ENCODE assay signal across 9 cellular contexts in the genomic region with DNA sequence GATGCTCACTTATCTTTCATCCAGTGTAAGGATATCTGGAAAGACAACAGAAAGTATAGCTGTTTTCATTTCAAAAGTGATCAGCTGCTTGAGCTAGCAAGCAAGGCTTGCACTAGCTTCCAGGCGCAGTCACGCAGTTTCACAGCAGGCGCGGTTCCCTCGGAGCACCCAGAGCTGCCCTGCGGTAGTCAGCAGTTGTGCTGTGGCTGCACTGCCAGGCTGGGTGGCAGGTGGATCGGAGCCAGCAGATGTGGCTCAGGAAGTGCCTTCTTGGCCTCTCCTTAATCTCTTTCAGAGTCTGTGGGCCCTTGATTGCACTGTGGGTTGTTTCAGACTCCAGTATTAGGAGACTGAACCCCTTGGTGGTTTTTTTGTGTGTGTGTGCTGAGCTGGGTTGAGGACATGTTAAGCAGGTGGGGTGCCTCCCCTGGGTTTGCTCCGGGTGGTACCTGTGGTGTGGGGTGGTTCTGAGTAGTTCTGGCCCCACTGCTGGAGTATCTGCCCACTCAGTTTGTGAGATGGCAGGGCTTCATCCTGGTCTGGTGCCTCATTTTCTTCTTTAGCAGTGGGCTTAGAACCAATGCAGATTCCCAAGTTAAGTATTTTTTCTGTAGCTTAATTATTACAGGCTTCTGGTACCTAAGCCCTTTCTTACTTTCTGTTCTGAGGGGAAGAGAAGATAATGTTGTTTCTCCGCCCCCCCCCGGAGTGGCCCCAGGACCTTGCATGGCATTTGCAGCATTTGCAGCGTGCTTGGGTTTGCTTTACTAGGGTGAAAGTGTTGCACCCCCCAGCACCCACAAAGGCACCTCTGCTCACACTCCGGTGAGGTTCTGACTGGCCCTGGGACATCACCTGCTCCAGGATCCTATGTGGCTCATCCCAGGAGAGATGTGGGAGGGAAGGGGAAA. TPM values are rescaled to one million over a fixed set of nuclear protein-coding genes. Genes with fewer than 3 reads are reported as not detected.
DNase-seq lines count a peak whose midpoint lies in the region; ATAC-seq, FAIRE-seq and TF ChIP-seq lines count a peak whose summit lies in the region.
"Had no signal": no experiment of that assay in that cellular context is flagged by ENCODE, and none has a peak within 500 bp of the region (broad histone marks: within the 10 kb centered on the region; RNA-seq: fewer than 3 reads in every experiment).

No MANE protein-coding gene starts in this region.

- peak overlapping the region; percentile 64 for H3K27ac Mint-ChIP-seq in activated T-helper 2 cell treated with anti-CD3 and anti-CD28 coated beads, Interferon-gamma antibody, Interleukin-2, Interleukin-4, amounts not matched to agents 10 μg/mL and 5 μg/mL and 100 μg/mL, durations not matched to agents 14 hours and 24 hours and 36 hours

- H3K36me3 ChIP-seq in psoas muscle (ENCODE audit: insufficient read depth in 1 of 2, low read depth in 1 of 2), result no peaks in the 10 kb centered on the region
- peaks cover 0 to 1% of the 10 kb centered on the region in 2 donors for H3K36me3 ChIP-seq in kidney (ENCODE audit: control insufficient read depth in 1 of 2, insufficient read depth in 2 of 2, low read length in 2 of 2)
- H3K36me3 ChIP-seq in PC-3 (ENCODE audit: low read depth, low read length), result peaks cover 16% of the 10 kb centered on the region; the same call in 1 of the 2 replicates

- peak overlapping the region; percentile 0 for H3K4me3 Mint-ChIP-seq in activated T-helper 2 cell treated with anti-CD3 and anti-CD28 coated beads, Interferon-gamma antibody, Interleukin-2, Interleukin-4, amounts not matched to agents 10 μg/mL and 5 μg/mL and 100 μg/mL, durations not matched to agents 14 hours and 24 hours and 36 hours (ENCODE audit: low read depth)

- DNase-seq in NAMALWA (ENCODE audit: low spot score) (peak; percentile 90), psoas muscle (peak; percentile 50 to 76), islet precursor cell (no peak), kidney (no peak), PC-3 (no peak), medulla oblongata (ENCODE audit: extremely low spot score) (no peak)
- DNase-seq in activated T-helper 2 cell treated with anti-CD3 and anti-CD28 coated beads, Interferon-gamma antibody, Interleukin-2, Interleukin-4, amounts not matched to agents 10 μg/mL and 5 μg/mL and 100 μg/mL, durations not matched to agents 14 hours and 24 hours and 36 hours (ENCODE audit: low spot score), result no peak
- DNase-seq: GOT3 had no signal

- no peaks in the 10 kb centered on the region for H3K9me3 Mint-ChIP-seq in activated T-helper 2 cell treated with anti-CD3 and anti-CD28 coated beads, Interferon-gamma antibody, Interleukin-2, Interleukin-4, amounts not matched to agents 10 μg/mL and 5 μg/mL and 100 μg/mL, durations not matched to agents 14 hours and 24 hours and 36 hours

- no peak overlapping the region for H2AFZ ChIP-seq in PC-3 (ENCODE audit: low read length)

- H3F3A ChIP-seq in PC-3 (ENCODE audit: low read length, unreplicated experiment), result no peaks in the 10 kb centered on the region

- H3K4me2 ChIP-seq in PC-3 (ENCODE audit: low read length), result no peak overlapping the region

- intact Hi-C loops in activated T-helper 2 cell treated with anti-CD3 and anti-CD28 coated beads, Interferon-gamma antibody, Interleukin-2, Interleukin-4, amounts not matched to agents 10 μg/mL and 5 μg/mL and 100 μg/mL, durations not matched to agents 14 hours and 24 hours and 36 hours (cut with micrococcal nuclease), result loop anchor here (2.0 kb wide), 1 partner anchor 15 kb away; no protein-coding TSS in a partner anchor
- intact Hi-C loops in psoas muscle (cut with DNase I) (no loop called here), kidney (cut with DNase I) (no loop called here), PC-3 (cut with micrococcal nuclease) (no loop called here)

- CTCF ChIA-PET in PC-3 (lab: Charles Lee), result no interaction called here

- peaks cover 49% of the 10 kb centered on the region for H3K36me3 Mint-ChIP-seq in activated T-helper 2 cell treated with anti-CD3 and anti-CD28 coated beads, Interferon-gamma antibody, Interleukin-2, Interleukin-4, amounts not matched to agents 10 μg/mL and 5 μg/mL and 100 μg/mL, durations not matched to agents 14 hours and 24 hours and 36 hours (ENCODE audit: low read depth)

- H3K4me3 ChIP-seq in psoas muscle, result no peak overlapping the region
- H3K4me3 ChIP-seq in kidney (ENCODE audit: low read length in 2 of 2), result no peak overlapping the region
- H3K4me3 ChIP-seq in PC-3 (ENCODE audit: low read length), result no peak overlapping the region

- H3K27me3 ChIP-seq in psoas muscle (ENCODE audit: insufficient read depth in 3 of 3, low read length in 2 of 3), result no peaks in the 10 kb centered on the region
- no peaks in the 10 kb centered on the region for H3K27me3 ChIP-seq in PC-3 (ENCODE audit: low read length)

- 64 to 81% (median 66%) methylated on average over 12 of the region's 12 CpGs for WGBS in psoas muscle, 3 donors

- H4K20me1 ChIP-seq in PC-3 (ENCODE audit: low read length), result peaks cover 66% of the 10 kb centered on the region

- ATAC-seq in GM19397 (IDR thresholded peaks at IDR 0.05; ENCODE audit: unreplicated experiment) (peak; percentile 26), psoas muscle (peak in 3 of 4 donors; percentile 19 to 56 (median 44)), PC-3 (no peak)

- no peak for FAIRE-seq in kidney (lab: Jason Lieb, UNC)

- no peaks in the 10 kb centered on the region for H3K9me2 ChIP-seq in PC-3 (replicated peaks; ENCODE audit: low read length)

- peaks cover 57% of the 10 kb centered on the region for H3K4me1 Mint-ChIP-seq in activated T-helper 2 cell treated with anti-CD3 and anti-CD28 coated beads, Interferon-gamma antibody, Interleukin-2, Interleukin-4, amounts not matched to agents 10 μg/mL and 5 μg/mL and 100 μg/mL, durations not matched to agents 14 hours and 24 hours and 36 hours (ENCODE audit: low read depth)

- no peaks in the 10 kb centered on the region for H3K27me3 Mint-ChIP-seq in activated T-helper 2 cell treated with anti-CD3 and anti-CD28 coated beads, Interferon-gamma antibody, Interleukin-2, Interleukin-4, amounts not matched to agents 10 μg/mL and 5 μg/mL and 100 μg/mL, durations not matched to agents 14 hours and 24 hours and 36 hours (ENCODE audit: low read depth)

- H3K9me3 ChIP-seq in psoas muscle (no peaks in the 10 kb centered on the region), kidney (ENCODE audit: control insufficient read depth in 1 of 2, low read length in 2 of 2) (no peaks in the 10 kb centered on the region), PC-3 (ENCODE audit: low read length) (no peaks in the 10 kb centered on the region)

- H3K79me2 ChIP-seq in PC-3 (ENCODE audit: low read length), result peaks cover 100% of the 10 kb centered on the region

- H3K9ac ChIP-seq in kidney (ENCODE audit: low read length in 2 of 2) (no peak overlapping the region), PC-3 (ENCODE audit: low read length) (no peak overlapping the region)

- POLR2A ChIA-PET in PC-3 (lab: Charles Lee; ENCODE audit: unreplicated experiment), result no interaction called here

- peaks cover 88% of the 10 kb centered on the region for H3K4me1 ChIP-seq in psoas muscle
- H3K4me1 ChIP-seq in kidney (ENCODE audit: control insufficient read depth in 1 of 2, insufficient read depth in 1 of 2, low read depth in 1 of 2, low read length in 2 of 2), result peaks cover 27 to 39% of the 10 kb centered on the region in 2 donors
- peaks cover 15% of the 10 kb centered on the region for H3K4me1 ChIP-seq in PC-3 (ENCODE audit: insufficient read depth, low read length)

- TF ChIP-seq CTCF in psoas muscle (IDR thresholded peaks at IDR 0.05) (no peak), kidney (IDR thresholded peaks at IDR 0.05; ENCODE audit: borderline replicate concordance, extremely low read depth, insufficient read depth) (no peak), PC-3 (conservative IDR thresholded peaks at IDR 0.05; ENCODE audit: low read depth, low read length) (no peak)

- no peak overlapping the region for H3K27ac ChIP-seq in psoas muscle
- no peak overlapping the region for H3K27ac ChIP-seq in kidney (ENCODE audit: low read depth in 2 of 2, low read length in 2 of 2)
- H3K27ac ChIP-seq in PC-3 (ENCODE audit: low read length), result no peak overlapping the region

- no TSS peak for BruUV-seq in PC-3 (replicated peaks; lab: Mats Ljungman, UMichigan)

RNA-seq across cellular contexts. Expression of gene TENT4A, which starts 16.4 kb away (rescaled TPM):
- total RNA-seq in activated T-helper 2 cell treated with anti-CD3 and anti-CD28 coated beads, Interferon-gamma antibody, Interleukin-2, Interleukin-4, amounts not matched to agents 10 μg/mL and 5 μg/mL and 100 μg/mL, durations not matched to agents 14 hours and 24 hours and 36 hours, result 39.4 and 40.1 TPM in 2 replicates
- total RNA-seq in psoas muscle (10 to 100 TPM in 3 of 4 donors, 1 to 10 TPM in 1; 8.7 to 19.2 (median 15.2) TPM), kidney (22.8 TPM), PC-3 (2014; rRNA removed) (39.3 and 42.4 TPM in 2 replicates)
- polyA plus RNA-seq in psoas muscle (10 to 100 TPM in 1 of 3 donors, 1 to 10 TPM in 2; 5.0 to 12.7 (median 8.0) TPM), kidney (ENCODE audit: insufficient read depth, low read depth, low replicate concordance) (4.8 TPM)

Comparison
In these comparisons a context has a peak if more than half of its experiments do, and no peak if none do; other contexts are left out.
1. DNase-seq: peak in NAMALWA (single experiment) and psoas muscle (2 of 2); none in activated T-helper 2 cell treated with anti-CD3 and anti-CD28 coated beads, Interferon-gamma antibody, Interleukin-2, Interleukin-4, amounts not matched to agents 10 μg/mL and 5 μg/mL and 100 μg/mL, durations not matched to agents 14 hours and 24 hours and 36 hours (single experiment), islet precursor cell (single experiment), kidney (single experiment), PC-3 (single experiment) and medulla oblongata (single experiment).